25 cellular contexts compared by ENCODE assay signal in genomic region chr2:16331761-16332160, GRCh38.
"Had no signal": no experiment of that assay in that cellular context is flagged by ENCODE, and none has a peak within 500 bp of the region (broad histone marks: within the 10 kb centered on the region; RNA-seq: fewer than 3 reads in every experiment).

No MANE protein-coding gene starts in this region.

- H3K4me3 Mint-ChIP-seq: naive thymus-derived CD8-positive, alpha-beta T cell; nephron progenitor cell; stimulated activated naive B cell treated with anti-CD40 and anti-IgM and Interleukin-4, amounts not matched to agents 10 μg/mL and 1 μg/mL and 100 μg/mL, for 72 hours had no signal

- H3K9me3 Mint-ChIP-seq: nephron progenitor cell had no signal

- H3K27me3 ChIP-seq: ovary, right atrium auricular region, right lobe of liver, stomach, testis, thyroid gland, transverse colon, upper lobe of left lung, vagina had no signal

- H3K36me3 Mint-ChIP-seq: naive thymus-derived CD8-positive, alpha-beta T cell; stimulated activated naive B cell treated with anti-CD40 and anti-IgM and Interleukin-4, amounts not matched to agents 10 μg/mL and 1 μg/mL and 100 μg/mL, for 72 hours had no signal

- ATAC-seq: left colon; naive thymus-derived CD8-positive, alpha-beta T cell; right lobe of liver; stimulated activated naive B cell treated with anti-CD40 and anti-IgM and Interleukin-4, amounts not matched to agents 10 μg/mL and 1 μg/mL and 100 μg/mL, for 72 hours; stimulated activated naive CD8-positive, alpha-beta T cell treated with anti-CD3 and anti-CD28 coated beads, Interleukin-15, Interleukin-2, amounts not matched to agents 100 U/mL and 50 U/mL, for 24 hours had no signal

- H3K9me3 ChIP-seq: left ventricle myocardium inferior, ovary, right atrium auricular region, right lobe of liver, stomach, testis, thyroid gland, transverse colon, upper lobe of left lung, vagina had no signal

- H3K27ac ChIP-seq: left ventricle myocardium inferior, ovary, right atrium auricular region, right lobe of liver, stomach, testis, thyroid gland, transverse colon, upper lobe of left lung had no signal

- H3K27me3 Mint-ChIP-seq: stimulated activated naive B cell treated with anti-CD40 and anti-IgM and Interleukin-4, amounts not matched to agents 10 μg/mL and 1 μg/mL and 100 μg/mL, for 72 hours had no signal

- H3K4me1 Mint-ChIP-seq: naive thymus-derived CD8-positive, alpha-beta T cell; stimulated activated naive B cell treated with anti-CD40 and anti-IgM and Interleukin-4, amounts not matched to agents 10 μg/mL and 1 μg/mL and 100 μg/mL, for 72 hours had no signal

- H3K27ac Mint-ChIP-seq: naive thymus-derived CD8-positive, alpha-beta T cell; nephron progenitor cell; progenitor cell of endocrine pancreas; stimulated activated naive B cell treated with anti-CD40 and anti-IgM and Interleukin-4, amounts not matched to agents 10 μg/mL and 1 μg/mL and 100 μg/mL, for 72 hours had no signal

- DNase-seq: hippocampal formation; kidney glomerular epithelial cell; left colon; left ventricle myocardium inferior; midbrain; naive thymus-derived CD8-positive, alpha-beta T cell; nephron progenitor cell; nucleus accumbens; ovary; right lobe of liver; stimulated activated CD4-positive, alpha-beta T cell treated with anti-CD3 and anti-CD28 coated beads, Interleukin-2, amount 100 ng/mL, for 24 hours; stimulated activated CD4-positive, alpha-beta T cell treated with anti-CD3 and anti-CD28 coated beads, Interleukin-4, amount 100 ng/mL, for 1 hour; stimulated activated naive B cell treated with anti-CD40 and anti-IgM and Interleukin-4, amounts not matched to agents 10 μg/mL and 1 μg/mL and 100 μg/mL, for 72 hours; stimulated activated naive CD8-positive, alpha-beta T cell treated with anti-CD3 and anti-CD28 coated beads, Interleukin-15, Interleukin-2, amounts not matched to agents 100 U/mL and 50 U/mL, for 24 hours; stomach; testis; thyroid gland; transverse colon; upper lobe of left lung had no signal

- FAIRE-seq: keratinocyte had no signal

- H3K36me3 ChIP-seq: left ventricle myocardium inferior, ovary, right atrium auricular region, right lobe of liver, stomach, thyroid gland, transverse colon, upper lobe of left lung, vagina had no signal

- H3K4me3 ChIP-seq: left ventricle myocardium inferior, lung, ovary, right atrium auricular region, right lobe of liver, smooth muscle cell, stomach, testis, thyroid gland, transverse colon, upper lobe of left lung, vagina had no signal

- H3K4me1 ChIP-seq: right atrium auricular region, right lobe of liver, testis, thyroid gland, transverse colon, upper lobe of left lung, vagina had no signal
